Comparison of ENCODE assay signal across 15 cellular contexts in the genomic region with DNA sequence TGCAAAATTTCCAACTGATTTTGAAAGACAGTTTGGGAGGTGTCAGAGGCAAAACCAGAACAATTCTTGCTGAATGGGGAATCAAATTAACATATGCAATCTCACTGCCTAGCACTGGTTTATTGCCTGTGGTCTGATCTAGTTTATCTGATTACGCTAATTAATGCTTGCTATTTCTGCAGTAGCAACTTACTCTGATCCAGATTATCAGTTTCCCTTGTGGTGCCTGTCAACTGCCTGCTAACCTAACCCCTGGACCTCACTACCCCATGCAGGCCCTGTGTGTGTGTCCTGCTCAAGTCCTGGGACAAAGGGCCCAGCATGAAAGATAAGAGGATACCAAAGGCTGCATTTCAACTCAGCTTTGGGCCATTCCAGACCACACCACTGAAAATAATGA. TPM values are rescaled to one million over a fixed set of nuclear protein-coding genes. Genes with fewer than 3 reads are reported as not detected.
DNase-seq lines count a peak whose midpoint lies in the region; ATAC-seq and TF ChIP-seq lines count a peak whose summit lies in the region.
"Had no signal": no experiment of that assay in that cellular context is flagged by ENCODE, and none has a peak within 500 bp of the region (broad histone marks: within the 10 kb centered on the region; RNA-seq: fewer than 3 reads in every experiment).

No MANE protein-coding gene starts in this region.

- no peak overlapping the region for H3K4me3 ChIP-seq in Panc1 (ENCODE audit: low read depth in 2 of 2, low read length in 2 of 2)

- no peak for TF ChIP-seq CTCF in Panc1 (IDR thresholded peaks at IDR 0.05)
- TF ChIP-seq CTCF in osteocyte (IDR thresholded peaks at IDR 0.05): no peak

- CTCF ChIA-PET in Panc1 (lab: Charles Lee): no interaction called here

- H3K36me3 ChIP-seq in Panc1 (ENCODE audit: control insufficient read depth, insufficient read depth, low read length): no peaks in the 10 kb centered on the region

- intact Hi-C loops in Panc1 (cut with micrococcal nuclease; ENCODE audit: unreplicated experiment): no loop called here

- H3K27me3 Mint-ChIP-seq in central memory CD8-positive, alpha-beta T cell: no peaks in the 10 kb centered on the region
- no peaks in the 10 kb centered on the region for H3K27me3 Mint-ChIP-seq in osteocyte (ENCODE audit: unreplicated experiment)

- peak overlapping the region; percentile 29 for H3K27ac Mint-ChIP-seq in central memory CD8-positive, alpha-beta T cell (ENCODE audit: low read depth)
- no peak overlapping the region for H3K27ac Mint-ChIP-seq in osteocyte (ENCODE audit: unreplicated experiment)
- H3K27ac Mint-ChIP-seq: CD8-positive, alpha-beta T cell had no signal

- H3K4me1 ChIP-seq in Panc1 (ENCODE audit: control insufficient read depth, insufficient read depth, low read length): no peaks in the 10 kb centered on the region; the same call in 1 of the 2 replicates

- no peaks in the 10 kb centered on the region for H3K9me3 Mint-ChIP-seq in central memory CD8-positive, alpha-beta T cell
- no peaks in the 10 kb centered on the region for H3K9me3 Mint-ChIP-seq in osteocyte (ENCODE audit: unreplicated experiment)
- H3K9me3 Mint-ChIP-seq: CD14-positive monocyte; CD8-positive, alpha-beta T cell had no signal

- no peak overlapping the region for H3K27ac ChIP-seq in Panc1 (ENCODE audit: low read length)
- H3K27ac ChIP-seq: 22Rv1 had no signal

- TSS peak; percentile 65 for BruUV-seq in Panc1 (replicated peaks; lab: Mats Ljungman, UMichigan)

- H3K4me3 Mint-ChIP-seq in central memory CD8-positive, alpha-beta T cell: no peak overlapping the region
- no peak overlapping the region for H3K4me3 Mint-ChIP-seq in osteocyte (ENCODE audit: unreplicated experiment)
- H3K4me3 Mint-ChIP-seq: CD14-positive monocyte; CD8-positive, alpha-beta T cell had no signal

- no peak for ATAC-seq in Panc1
- ATAC-seq in central memory CD8-positive, alpha-beta T cell (replicated peaks; ENCODE audit: extremely low read depth, poor library complexity, severe bottlenecking): no peak
- no peak for ATAC-seq in GM21447 (IDR thresholded peaks at IDR 0.05; ENCODE audit: unreplicated experiment)
- no peak for ATAC-seq in GM21515 (IDR thresholded peaks at IDR 0.05; ENCODE audit: unreplicated experiment)
- ATAC-seq: CD8-positive, alpha-beta T cell; HCT116 had no signal

- in situ Hi-C loops in Panc1 (cut with HindIII; ENCODE audit: low pct_unique_long_range_greater_than_20kb, low sequenced_read_pairs): no loop called here

- H3K36me3 Mint-ChIP-seq in central memory CD8-positive, alpha-beta T cell (ENCODE audit: insufficient read depth): peaks cover 6% of the 10 kb centered on the region
- no peaks in the 10 kb centered on the region for H3K36me3 Mint-ChIP-seq in osteocyte (ENCODE audit: unreplicated experiment)

- no peaks in the 10 kb centered on the region for H3K27me3 ChIP-seq in Panc1 (ENCODE audit: control insufficient read depth, insufficient read depth, low read length)

- DNase-seq in NOMO-1 (lab: John Stamatoyannopoulos, UW; ENCODE audit: unreplicated experiment in 2 of 2) (peak; percentile 10 to 53), NOMO-1 treated with dmso at 0.1 percent for 144 hours (lab: John Stamatoyannopoulos, UW; ENCODE audit: unreplicated experiment) (no peak), Panc1 (ENCODE audit: low read depth, low spot score) (no peak), osteocyte (ENCODE audit: extremely low spot score, unreplicated experiment) (peak; percentile 10)
- DNase-seq in central memory CD8-positive, alpha-beta T cell (ENCODE audit: low spot score in 2 of 2): no peak
- no peak for DNase-seq in stimulated activated CD4-positive, alpha-beta T cell treated with anti-CD3 and anti-CD28 coated beads, Interleukin-2, amount 100 ng/mL, for 48 hours
- DNase-seq: CD8-positive, alpha-beta T cell; COR-L47; DMS53; GF-D8 had no signal

- H3K4me1 Mint-ChIP-seq in central memory CD8-positive, alpha-beta T cell: no peaks in the 10 kb centered on the region
- peaks cover 9% of the 10 kb centered on the region for H3K4me1 Mint-ChIP-seq in osteocyte (ENCODE audit: unreplicated experiment)

- POLR2A ChIA-PET in Panc1 (lab: Charles Lee): interaction anchor here (0.7 kb wide), 1 partner anchor 29 kb away, joined by 6 read pairs; no protein-coding TSS in a partner anchor

- no peaks in the 10 kb centered on the region for H3K9me3 ChIP-seq in Panc1 (ENCODE audit: control insufficient read depth, insufficient read depth, low read depth, low read length)

RNA-seq across cellular contexts. Expression of a gene that starts 40.3 kb away (rescaled TPM):
- total RNA-seq in Panc1 (2021; ENCODE audit: unreplicated experiment): 10.4 TPM
- 6.5 TPM for polyA plus RNA-seq in Panc1 (2012; ENCODE audit: insufficient read length)
- 2.4 and 2.6 TPM in 2 replicates for total RNA-seq in osteocyte

RNA-seq across cellular contexts. Expression of a gene that starts 57.7 kb away (rescaled TPM):
- total RNA-seq in Panc1 (2021; ENCODE audit: unreplicated experiment): 44.4 TPM
- 42.8 TPM for polyA plus RNA-seq in Panc1 (2012; ENCODE audit: insufficient read length)
- total RNA-seq in osteocyte: 32.5 and 35.4 TPM in 2 replicates

Comparison
In these comparisons a context has a peak if more than half of its experiments do, and no peak if none do; other contexts are left out.
1. DNase-seq: peak in NOMO-1 (2 of 2) and osteocyte (single experiment); none in NOMO-1 treated with dmso at 0.1 percent for 144 hours (single experiment), Panc1 (single experiment), central memory CD8-positive, alpha-beta T cell (0 of 2) and stimulated activated CD4-positive, alpha-beta T cell treated with anti-CD3 and anti-CD28 coated beads, Interleukin-2, amount 100 ng/mL, for 48 hours (0 of 2).